8 cellular contexts compared by ENCODE assay signal in genomic region chr6:24666616-24667377, GRCh38. TPM values are rescaled to one million over a fixed set of nuclear protein-coding genes. Genes with fewer than 3 reads are reported as not detected.
A peak's percentile ranks its signal among the peaks of the same experiment; 100 is the strongest.
DNase-seq lines count a peak whose midpoint lies in the region; ATAC-seq, FAIRE-seq and TF ChIP-seq lines count a peak whose summit lies in the region.

ACOT13 (plus strand) TSS chr6:24667077; CDS start chr6:24667264, 187 bp downstream.
TDP2 (minus strand) TSS chr6:24666899; CDS start chr6:24666862, 37 bp downstream.

- POLR2A ChIA-PET in activated CD4-positive, alpha-beta T cell treated with anti-CD3 and anti-CD28 coated beads, Interleukin-2, amount 10 ng/mL, durations not matched to agents 7 days and 5 days (lab: Charles Lee): interaction anchor here (0.7 kb wide), 1 partner anchor 48 kb away, joined by 3 read pairs; no protein-coding TSS in a partner anchor
- POLR2A ChIA-PET in HepG2 (lab: Yijun Ruan, JAX): interaction anchor here (0.7 to 3.1 kb wide), 22 partner anchors 12 to 383 kb away, joined by 3 to 22 read pairs (median 4); partner anchors contain the start of genes ALDH5A1, C6orf62, GMNN and KIAA0319

- H3K27me3 ChIP-seq in HepG2 (ENCODE audit: control insufficient read depth in 1 of 2, insufficient read depth in 2 of 2, low read length in 2 of 2): no peaks in the 10 kb centered on the region; a peak in 1 of 5 replicates

- 0 out of 2 replicates have a peak, but pooled peaks cover 4% of the 10 kb centered on the region for H4K20me1 ChIP-seq in HepG2 (ENCODE audit: insufficient read depth, low read length)

- peak; percentile 76 for FAIRE-seq in HepG2 (lab: Jason Lieb, UNC)

- peak; percentile 90 for TF ChIP-seq RAD21 in HepG2 (CRISPR knock-in tag; IDR thresholded peaks at IDR 0.05)

- peak within 1 kb of the TSS; percentile 92 for H3K27ac Mint-ChIP-seq in activated CD4-positive, alpha-beta T cell treated with anti-CD3 and anti-CD28 coated beads, Interleukin-2, amount 10 ng/mL, durations not matched to agents 7 days and 5 days

- DNase-seq in C1 segment of cervical spinal cord (lab: John Stamatoyannopoulos, UW) (peak; percentile 75 to 97 (median 93)), NCI-H526 treated with DMSO at 0.1 percent for 48 hours (lab: John Stamatoyannopoulos, UW) (peak; percentile 88), dedifferentiated amniotic fluid mesenchymal stem cell (ENCODE audit: extremely low spot score) (peak; percentile 92), HepG2 (ENCODE audit: low spot score) (peak; percentile 98)
- peak; percentile 96 for DNase-seq in activated CD4-positive, alpha-beta T cell treated with anti-CD3 and anti-CD28 coated beads, Interleukin-2, amount 10 ng/mL, durations not matched to agents 7 days and 5 days
- peak; percentile 95 for DNase-seq in stimulated activated CD4-positive, alpha-beta T cell treated with anti-CD3 and anti-CD28 coated beads, Interleukin-4, amount 100 ng/mL, for 1 hour

- H3K36me3 Mint-ChIP-seq in activated CD4-positive, alpha-beta T cell treated with anti-CD3 and anti-CD28 coated beads, Interleukin-2, amount 10 ng/mL, durations not matched to agents 7 days and 5 days (ENCODE audit: low read depth): peaks cover 60% of the 10 kb centered on the region

- peak within 1 kb of the TSS; percentile 88 for H3K9ac ChIP-seq in HepG2 (ENCODE audit: insufficient read depth, low read depth, low read length)

- ATAC-seq in GM19324 (IDR thresholded peaks at IDR 0.05; ENCODE audit: low FRiP score, unreplicated experiment): peak; percentile 98
- peak; percentile 94 for ATAC-seq in HG03469 (IDR thresholded peaks at IDR 0.05; ENCODE audit: unreplicated experiment)
- peak; percentile 95 for ATAC-seq in HepG2

- no TSS peak for BruUV-seq in HepG2 (replicated peaks; lab: Mats Ljungman, UMichigan)

- TF ChIP-seq CTCF in HepG2 (CRISPR knock-in tag; IDR thresholded peaks at IDR 0.05): peak; percentile 76

- H3K9me3 Mint-ChIP-seq in activated CD4-positive, alpha-beta T cell treated with anti-CD3 and anti-CD28 coated beads, Interleukin-2, amount 10 ng/mL, durations not matched to agents 7 days and 5 days: peaks cover 16% of the 10 kb centered on the region

- H3K4me1 ChIP-seq in HepG2 (ENCODE audit: insufficient read depth, low read length): peaks cover 57% of the 10 kb centered on the region

- in situ Hi-C loops in HepG2 (cut with HindIII; ENCODE audit: extremely low pct_ligation_motif_present, low pct_unique_long_range_greater_than_20kb): no loop called here

- H3K4me1 Mint-ChIP-seq in activated CD4-positive, alpha-beta T cell treated with anti-CD3 and anti-CD28 coated beads, Interleukin-2, amount 10 ng/mL, durations not matched to agents 7 days and 5 days: peaks cover 37% of the 10 kb centered on the region

- CTCF ChIA-PET in activated CD4-positive, alpha-beta T cell treated with anti-CD3 and anti-CD28 coated beads, Interleukin-2, amount 10 ng/mL, durations not matched to agents 7 days and 5 days (lab: Charles Lee): interaction anchor here (0.6 to 1.2 kb wide), 4 partner anchors 14 to 115 kb away, joined by 3 to 4 read pairs (median 4); no protein-coding TSS in a partner anchor
- CTCF ChIA-PET in HepG2 (lab: Yijun Ruan, JAX; ENCODE audit: low intra/inter-chr PET ratio, low total read pairs): interaction anchor here (0.9 kb wide), 1 partner anchor 82 kb away, joined by 4 read pairs; no protein-coding TSS in a partner anchor

- H3K27ac ChIP-seq in HepG2 (ENCODE audit: extremely low read length, insufficient read depth, low read length): peak within 1 kb of the TSS; percentile 95

- H3K4me3 ChIP-seq in HepG2 (replicated peaks in 1 of 3; ENCODE audit: insufficient read depth in 1 of 3, low read depth in 2 of 3, low read length in 3 of 3): peak within 1 kb of the TSS; percentile 82 to 95 (median 83)

- H3K9me3 ChIP-seq in HepG2 (ENCODE audit: low read length): peaks cover 12% of the 10 kb centered on the region

- peak within 1 kb of the TSS; percentile 83 for H3K4me2 ChIP-seq in HepG2 (ENCODE audit: low read depth, low read length)

- under 1% methylated on average over 47 of the region's 62 CpGs for WGBS in HepG2 (ENCODE audit: low lambda C conversion rate)

- peak; percentile 76 to 86 for TF ChIP-seq POLR2A in HepG2 (IDR thresholded peaks at IDR 0.05; ENCODE audit: insufficient read depth in 1 of 2, low read depth in 2 of 2, low read length in 2 of 2)

- TF ChIP-seq EP300 in HepG2 (IDR thresholded peaks at IDR 0.05; ENCODE audit: low read depth in 2 of 2, low read length in 2 of 2) (peak; percentile 67), HepG2 (CRISPR knock-in tag; IDR thresholded peaks at IDR 0.05; ENCODE audit: borderline replicate concordance) (peak; percentile 62)

- peaks cover 40% of the 10 kb centered on the region for H3K79me2 ChIP-seq in HepG2 (ENCODE audit: insufficient read depth, low read length)

- peaks cover 2 to 10% of the 10 kb centered on the region in 2 experiments; a peak in 2 of 5 replicates for H3K36me3 ChIP-seq in HepG2 (replicated peaks in 1 of 2; ENCODE audit: control insufficient read depth in 1 of 2, insufficient read depth in 2 of 2, low read length in 2 of 2)

- peak within 1 kb of the TSS; percentile 78 for H2AFZ ChIP-seq in HepG2 (ENCODE audit: low read length)

- H3K4me3 Mint-ChIP-seq in activated CD4-positive, alpha-beta T cell treated with anti-CD3 and anti-CD28 coated beads, Interleukin-2, amount 10 ng/mL, durations not matched to agents 7 days and 5 days: peak within 1 kb of the TSS; percentile 84

- H3K27me3 Mint-ChIP-seq in activated CD4-positive, alpha-beta T cell treated with anti-CD3 and anti-CD28 coated beads, Interleukin-2, amount 10 ng/mL, durations not matched to agents 7 days and 5 days: no peaks in the 10 kb centered on the region

- intact Hi-C loops in HepG2 (cut with micrococcal nuclease; ENCODE audit: unreplicated experiment): loop anchor here (1.0 to 5.0 kb wide), 5 partner anchors 24 to 169 kb away; no protein-coding TSS in a partner anchor

RNA-seq across cellular contexts. Expression of gene ACOT13, which starts in this region (rescaled TPM):
- 10 to 100 TPM; 16.0 to 18.3 TPM for total RNA-seq in activated CD4-positive, alpha-beta T cell treated with anti-CD3 and anti-CD28 coated beads, Interleukin-2, amount 10 ng/mL, durations not matched to agents 7 days and 5 days
- total RNA-seq in HepG2 (2016; rRNA removed; fragmentation: Illumina TruSeq; extraction: Trizol): 31.5 and 50.9 TPM in 2 replicates
- 6.6 and 8.6 TPM in 2 replicates for total RNA-seq in HepG2 (2016; cell fraction: cytosol; rRNA removed; fragmentation: Illumina TruSeq; extraction: Trizol; ENCODE audit: low read depth)
- 33.5 and 52.4 TPM in 2 replicates for total RNA-seq in HepG2 (2016; cell fraction: insoluble cytoplasmic fraction; rRNA removed; fragmentation: Illumina TruSeq; extraction: Trizol)
- 15.3 and 16.7 TPM in 2 replicates for total RNA-seq in HepG2 (2016; cell fraction: membrane; rRNA removed; fragmentation: Illumina TruSeq; extraction: Trizol)
- 8.2 and 8.5 TPM in 2 replicates for total RNA-seq in HepG2 (2016; cell fraction: nucleus; rRNA removed; fragmentation: Illumina TruSeq; extraction: Trizol)
- polyA plus RNA-seq in HepG2 (2011; rRNA removed): 37.5 and 45.1 TPM in 2 replicates
- 15.1 and 22.8 TPM in 2 replicates for polyA plus RNA-seq in HepG2 (2011; cell fraction: cytosol; rRNA removed)
- polyA plus RNA-seq in HepG2 (2011; cell fraction: nucleus; rRNA removed): 6.6 and 7.0 TPM in 2 replicates
- polyA plus RNA-seq in HepG2 (2012): 33.4 and 56.4 TPM in 2 replicates
- 13.4 and 16.5 TPM in 2 replicates for polyA plus RNA-seq in HepG2 (2016; cell fraction: cytosol; fragmentation: Illumina TruSeq; extraction: Trizol; ENCODE audit: low read depth)
- polyA plus RNA-seq in HepG2 (2016; cell fraction: insoluble cytoplasmic fraction; fragmentation: Illumina TruSeq; extraction: Trizol; ENCODE audit: low read depth): 53.6 and 58.5 TPM in 2 replicates
- polyA plus RNA-seq in HepG2 (2016; cell fraction: membrane; fragmentation: Illumina TruSeq; extraction: Trizol; ENCODE audit: low read depth): 16.5 and 18.7 TPM in 2 replicates
- polyA plus RNA-seq in HepG2 (2016; cell fraction: nucleus; fragmentation: Illumina TruSeq; extraction: Trizol; ENCODE audit: insufficient read depth, low read depth): 21.0 and 21.1 TPM in 2 replicates
- polyA minus RNA-seq in HepG2 (2011; rRNA and poly(A)+ RNA removed; ENCODE audit: low replicate concordance): 3.0 and 5.1 TPM in 2 replicates
- 6.4 and 9.3 TPM in 2 replicates for polyA minus RNA-seq in HepG2 (2011; cell fraction: cytosol; rRNA and poly(A)+ RNA removed)
- 4.5 and 6.3 TPM in 2 replicates for polyA minus RNA-seq in HepG2 (2011; cell fraction: nucleus; rRNA and poly(A)+ RNA removed)

RNA-seq across cellular contexts. Expression of gene TDP2, which starts in this region (rescaled TPM):
- 10 to 100 TPM; 43.0 to 47.1 TPM for total RNA-seq in activated CD4-positive, alpha-beta T cell treated with anti-CD3 and anti-CD28 coated beads, Interleukin-2, amount 10 ng/mL, durations not matched to agents 7 days and 5 days
- 42.6 and 73.1 TPM in 2 replicates for total RNA-seq in HepG2 (2016; rRNA removed; fragmentation: Illumina TruSeq; extraction: Trizol)
- 10.2 and 10.8 TPM in 2 replicates for total RNA-seq in HepG2 (2016; cell fraction: cytosol; rRNA removed; fragmentation: Illumina TruSeq; extraction: Trizol; ENCODE audit: low read depth)
- total RNA-seq in HepG2 (2016; cell fraction: insoluble cytoplasmic fraction; rRNA removed; fragmentation: Illumina TruSeq; extraction: Trizol): 42.3 and 70.9 TPM in 2 replicates
- total RNA-seq in HepG2 (2016; cell fraction: membrane; rRNA removed; fragmentation: Illumina TruSeq; extraction: Trizol): 31.3 and 32.0 TPM in 2 replicates
- total RNA-seq in HepG2 (2016; cell fraction: nucleus; rRNA removed; fragmentation: Illumina TruSeq; extraction: Trizol): 42.3 and 44.0 TPM in 2 replicates
- polyA plus RNA-seq in HepG2 (2011; rRNA removed): 28.5 and 30.5 TPM in 2 replicates
- 15.3 and 20.6 TPM in 2 replicates for polyA plus RNA-seq in HepG2 (2011; cell fraction: cytosol; rRNA removed)
- 22.8 and 29.8 TPM in 2 replicates for polyA plus RNA-seq in HepG2 (2011; cell fraction: nucleus; rRNA removed)
- 41.8 and 51.0 TPM in 2 replicates for polyA plus RNA-seq in HepG2 (2012)
- polyA plus RNA-seq in HepG2 (2016; cell fraction: cytosol; fragmentation: Illumina TruSeq; extraction: Trizol; ENCODE audit: low read depth): 10.0 and 11.4 TPM in 2 replicates
- 109 and 114 TPM in 2 replicates for polyA plus RNA-seq in HepG2 (2016; cell fraction: insoluble cytoplasmic fraction; fragmentation: Illumina TruSeq; extraction: Trizol; ENCODE audit: low read depth)
- polyA plus RNA-seq in HepG2 (2016; cell fraction: membrane; fragmentation: Illumina TruSeq; extraction: Trizol; ENCODE audit: low read depth): 29.1 and 29.5 TPM in 2 replicates
- polyA plus RNA-seq in HepG2 (2016; cell fraction: nucleus; fragmentation: Illumina TruSeq; extraction: Trizol; ENCODE audit: insufficient read depth, low read depth): 64.6 and 67.4 TPM in 2 replicates
- polyA minus RNA-seq in HepG2 (2011; rRNA and poly(A)+ RNA removed; ENCODE audit: low replicate concordance): 12.8 and 18.3 TPM in 2 replicates
- polyA minus RNA-seq in HepG2 (2011; cell fraction: cytosol; rRNA and poly(A)+ RNA removed): 12.9 and 13.3 TPM in 2 replicates
- polyA minus RNA-seq in HepG2 (2011; cell fraction: nucleus; rRNA and poly(A)+ RNA removed): 50.3 and 64.9 TPM in 2 replicates

Comparison
In these comparisons a context has a peak if more than half of its experiments do, and no peak if none do; other contexts are left out.
1. Peak in every context shown above with its lines: DNase-seq, ATAC-seq, H3K4me3 ChIP-seq and H3K27ac ChIP-seq.